ENCODE assay signal across 8 cellular contexts in the genomic region with DNA sequence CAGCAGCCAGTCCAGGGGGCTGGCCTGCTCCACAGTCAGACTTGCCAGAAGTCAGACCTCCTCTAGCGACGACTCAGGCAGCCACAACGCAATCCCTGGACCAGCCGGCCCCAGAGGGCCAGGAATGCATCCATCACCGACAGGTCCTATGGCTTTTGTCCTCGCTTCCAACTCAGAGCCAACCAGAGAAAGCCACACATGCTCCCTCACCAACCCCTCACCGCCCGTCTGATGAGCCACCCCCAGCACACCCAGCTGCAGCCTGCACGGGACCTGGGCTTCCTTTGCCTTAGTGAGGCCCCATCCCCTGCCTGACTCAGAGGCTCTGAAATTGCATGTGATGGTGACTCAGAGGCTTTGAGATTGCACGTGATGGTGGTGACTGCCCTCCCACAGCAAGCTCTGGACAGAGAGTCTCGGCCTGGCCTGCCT. TPM values are rescaled to one million over a fixed set of nuclear protein-coding genes. Genes with fewer than 3 reads are reported as not detected.
DNase-seq lines count a peak whose midpoint lies in the region; ATAC-seq and TF ChIP-seq lines count a peak whose summit lies in the region.
"Not testable (repeated sequence)": the region's sequence is repeated elsewhere in the genome, so short reads cannot be mapped to it uniquely, and the experiment has no call there.

No MANE protein-coding gene starts in this region.

- not testable (repeated sequence) for H3K27me3 ChIP-seq in Peyer's patch

- not testable (repeated sequence) for TF ChIP-seq CTCF in AG10803 (conservative IDR thresholded peaks at IDR 0.05; ENCODE audit: low read length); Peyer's patch (IDR thresholded peaks at IDR 0.05); mucosa of descending colon (IDR thresholded peaks at IDR 0.05)

- H3K27ac ChIP-seq in Peyer's patch = peak overlapping the region in 2 of 4 donors; percentile 31 to 46

- ATAC-seq in GM19395 (IDR thresholded peaks at IDR 0.05; ENCODE audit: unreplicated experiment) (peak; percentile 66), HG03342 (IDR thresholded peaks at IDR 0.05; ENCODE audit: unreplicated experiment) (peak; percentile 61), mucosa of descending colon (peak; percentile 82)

- DNase-seq in AG10803 (ENCODE audit: low read depth) = peak; percentile 93
- peak in 2 of 3 donors; percentile 17 to 65 for DNase-seq in Peyer's patch
- peak; percentile 61 for DNase-seq in activated naive CD4-positive, alpha-beta T cell treated with Interleukin-2 at 50 U/mL for 16 hours
- DNase-seq in fibroblast of gingiva (ENCODE audit: low read depth) = peak; percentile 93
- peak; percentile 33 to 64 (median 44) for DNase-seq in mucosa of descending colon
- DNase-seq in stimulated activated CD4-positive, alpha-beta T cell treated with anti-CD3 and anti-CD28 coated beads, Interleukin-4, amount 100 ng/mL, for 4 hours = peak; percentile 33

- H3K4me3 ChIP-seq in AG10803 (ENCODE audit: low read length); Peyer's patch; mucosa of descending colon: not testable (repeated sequence)

- TF ChIP-seq POLR2A in Peyer's patch (IDR thresholded peaks at IDR 0.05) = not testable (repeated sequence)

- not testable (repeated sequence) for H3K4me1 ChIP-seq in Peyer's patch; mucosa of descending colon (ENCODE audit: low read depth)

- not testable (repeated sequence) for H3K36me3 ChIP-seq in Peyer's patch; mucosa of descending colon (ENCODE audit: low read depth)

- intact Hi-C loops in mucosa of descending colon (cut with DNase I, micrococcal nuclease) = not testable (repeated sequence)

- not testable (repeated sequence) for H3K9me3 ChIP-seq in Peyer's patch, mucosa of descending colon

RNA-seq across cellular contexts. Expression of a gene that starts 40.2 kb away (rescaled TPM):
- total RNA-seq in Peyer's patch = 100 to 1,000 TPM; 117 to 184 (median 138) TPM
- total RNA-seq in mucosa of descending colon = 100 to 1,000 TPM; 120 to 157 (median 155) TPM

Comparison
In these comparisons a context has a peak if more than half of its experiments do, and no peak if none do; other contexts are left out.
1. DNase-seq: peak in every context shown above with its lines; median percentile 93 in AG10803; 93 in fibroblast of gingiva; 61 in activated naive CD4-positive, alpha-beta T cell treated with Interleukin-2 at 50 U/mL for 16 hours; 44 in mucosa of descending colon; 41 in Peyer's patch; 33 in stimulated activated CD4-positive, alpha-beta T cell treated with anti-CD3 and anti-CD28 coated beads, Interleukin-4, amount 100 ng/mL, for 4 hours.